ENCODE assay signal across 10 cellular contexts in genomic region chr14:64721899-64722298, GRCh38. TPM values are rescaled to one million over a fixed set of nuclear protein-coding genes. Genes with fewer than 3 reads are reported as not detected.
DNase-seq lines count a peak whose midpoint lies in the region; ATAC-seq and TF ChIP-seq lines count a peak whose summit lies in the region.
"Had no signal": no experiment of that assay in that cellular context is flagged by ENCODE, and none has a peak within 500 bp of the region (broad histone marks: within the 10 kb centered on the region; RNA-seq: fewer than 3 reads in every experiment).

No MANE protein-coding gene starts in this region.

- DNase-seq in activated naive CD4-positive, alpha-beta T cell treated with anti-CD3 and anti-CD28 coated beads, Interleukin-2, amount 10 ng/mL, durations not matched to agents 7 days and 5 days: no peak
- DNase-seq in activated naive CD4-positive, alpha-beta T cell treated with anti-CD3 and anti-CD28 coated beads, Interleukin-2, amount 50 U/mL, for 16 hours: no peak
- DNase-seq in coronary artery (ENCODE audit: low spot score) (no peak), type B pancreatic cell (ENCODE audit: extremely low spot score, unreplicated experiment) (no peak), NCI-H1930 (lab: John Stamatoyannopoulos, UW) (no peak), WTC11 (ENCODE audit: low spot score) (no peak)
- DNase-seq in natural killer cell treated with Interleukin-12 subunit alpha and Interleukin-12 subunit beta and Interleukin-15 and Interleukin-18, amount 100 ng/mL, for 72 hours (ENCODE audit: low spot score): peak; percentile 41
- DNase-seq: H9 had no signal

- H3K4me1 Mint-ChIP-seq in activated naive CD4-positive, alpha-beta T cell treated with anti-CD3 and anti-CD28 coated beads, Interleukin-2, amount 10 ng/mL, durations not matched to agents 7 days and 5 days: peaks cover 94% of the 10 kb centered on the region
- peaks cover 77 to 84% of the 10 kb centered on the region in 2 donors for H3K4me1 Mint-ChIP-seq in natural killer cell treated with Interleukin-12 subunit alpha and Interleukin-12 subunit beta and Interleukin-15 and Interleukin-18, amount 100 ng/mL, for 72 hours (ENCODE audit: low read depth in 2 of 2)
- H3K4me1 Mint-ChIP-seq in type B pancreatic cell (ENCODE audit: unreplicated experiment): peaks cover 77% of the 10 kb centered on the region
- peaks cover 94% of the 10 kb centered on the region for H3K4me1 Mint-ChIP-seq in WTC11

- no peaks in the 10 kb centered on the region for H3K9me3 Mint-ChIP-seq in activated naive CD4-positive, alpha-beta T cell treated with anti-CD3 and anti-CD28 coated beads, Interleukin-2, amount 10 ng/mL, durations not matched to agents 7 days and 5 days
- H3K9me3 Mint-ChIP-seq in natural killer cell treated with Interleukin-12 subunit alpha and Interleukin-12 subunit beta and Interleukin-15 and Interleukin-18, amount 100 ng/mL, for 72 hours: no peaks in the 10 kb centered on the region
- H3K9me3 Mint-ChIP-seq in type B pancreatic cell: peaks cover 5% of the 10 kb centered on the region
- H3K9me3 Mint-ChIP-seq in WTC11: no peaks in the 10 kb centered on the region
- H3K9me3 Mint-ChIP-seq: H9; stimulated activated naive CD8-positive, alpha-beta T cell treated with anti-CD3 and anti-CD28 coated beads, Interleukin-15, Interleukin-2, amounts not matched to agents 100 ng/mL and 50 ng/mL, for 24 hours had no signal

- H3K27me3 Mint-ChIP-seq in activated naive CD4-positive, alpha-beta T cell treated with anti-CD3 and anti-CD28 coated beads, Interleukin-2, amount 10 ng/mL, durations not matched to agents 7 days and 5 days: peaks cover 15% of the 10 kb centered on the region
- H3K27me3 Mint-ChIP-seq in natural killer cell treated with Interleukin-12 subunit alpha and Interleukin-12 subunit beta and Interleukin-15 and Interleukin-18, amount 100 ng/mL, for 72 hours: no peaks in the 10 kb centered on the region
- H3K27me3 Mint-ChIP-seq in type B pancreatic cell: no peaks in the 10 kb centered on the region
- H3K27me3 Mint-ChIP-seq in WTC11 (ENCODE audit: low read depth): no peaks in the 10 kb centered on the region
- H3K27me3 Mint-ChIP-seq: stimulated activated naive CD8-positive, alpha-beta T cell treated with anti-CD3 and anti-CD28 coated beads, Interleukin-15, Interleukin-2, amounts not matched to agents 100 ng/mL and 50 ng/mL, for 24 hours had no signal

- no peak for ATAC-seq in natural killer cell treated with Interleukin-12 subunit alpha and Interleukin-12 subunit beta and Interleukin-15 and Interleukin-18, amount 100 ng/mL, for 72 hours
- no peak for ATAC-seq in WTC11
- ATAC-seq in GM21619 (IDR thresholded peaks at IDR 0.05; ENCODE audit: unreplicated experiment): no peak

- peak overlapping the region; percentile 95 to 96 for H3K27ac ChIP-seq in coronary artery

- H3K4me3 Mint-ChIP-seq in activated naive CD4-positive, alpha-beta T cell treated with anti-CD3 and anti-CD28 coated beads, Interleukin-2, amount 10 ng/mL, durations not matched to agents 7 days and 5 days: no peak overlapping the region
- H3K4me3 Mint-ChIP-seq in natural killer cell treated with Interleukin-12 subunit alpha and Interleukin-12 subunit beta and Interleukin-15 and Interleukin-18, amount 100 ng/mL, for 72 hours: peak overlapping the region; percentile 66
- H3K4me3 Mint-ChIP-seq in type B pancreatic cell (peak overlapping the region; percentile 25), WTC11 (no peak overlapping the region)
- H3K4me3 Mint-ChIP-seq: H9; stimulated activated naive CD8-positive, alpha-beta T cell treated with anti-CD3 and anti-CD28 coated beads, Interleukin-15, Interleukin-2, amounts not matched to agents 100 ng/mL and 50 ng/mL, for 24 hours had no signal

- H3K4me3 ChIP-seq in coronary artery: peak overlapping the region; percentile 61

- H3K36me3 Mint-ChIP-seq in activated naive CD4-positive, alpha-beta T cell treated with anti-CD3 and anti-CD28 coated beads, Interleukin-2, amount 10 ng/mL, durations not matched to agents 7 days and 5 days: peaks cover 43% of the 10 kb centered on the region
- H3K36me3 Mint-ChIP-seq in natural killer cell treated with Interleukin-12 subunit alpha and Interleukin-12 subunit beta and Interleukin-15 and Interleukin-18, amount 100 ng/mL, for 72 hours: no peaks in the 10 kb centered on the region
- H3K36me3 Mint-ChIP-seq in type B pancreatic cell (peaks cover 21% of the 10 kb centered on the region), WTC11 (no peaks in the 10 kb centered on the region)

- POLR2A ChIA-PET in WTC11 (lab: Charles Lee): no interaction called here

- TF ChIP-seq CTCF in coronary artery (IDR thresholded peaks at IDR 0.05) (no peak), type B pancreatic cell (conservative IDR thresholded peaks at IDR 0.05) (no peak), WTC11 (IDR thresholded peaks at IDR 0.05) (no peak)

- CTCF ChIA-PET in activated naive CD4-positive, alpha-beta T cell treated with anti-CD3 and anti-CD28 coated beads, Interleukin-2, amount 10 ng/mL, durations not matched to agents 7 days and 5 days (lab: Charles Lee): no interaction called here
- CTCF ChIA-PET in WTC11 (lab: Charles Lee): interaction anchor here (1.3 to 1.4 kb wide), 2 partner anchors 15 to 43 kb away, joined by 3 to 6 read pairs; no protein-coding TSS in a partner anchor

- peak overlapping the region; percentile 43 for H3K27ac Mint-ChIP-seq in activated naive CD4-positive, alpha-beta T cell treated with anti-CD3 and anti-CD28 coated beads, Interleukin-2, amount 10 ng/mL, durations not matched to agents 7 days and 5 days
- H3K27ac Mint-ChIP-seq in natural killer cell treated with Interleukin-12 subunit alpha and Interleukin-12 subunit beta and Interleukin-15 and Interleukin-18, amount 100 ng/mL, for 72 hours: peak overlapping the region; percentile 80 to 96
- H3K27ac Mint-ChIP-seq in type B pancreatic cell: peak overlapping the region; percentile 18
- H3K27ac Mint-ChIP-seq in WTC11: no peak overlapping the region
- H3K27ac Mint-ChIP-seq: stimulated activated naive CD8-positive, alpha-beta T cell treated with anti-CD3 and anti-CD28 coated beads, Interleukin-15, Interleukin-2, amounts not matched to agents 100 ng/mL and 50 ng/mL, for 24 hours had no signal

TF ChIP-seq in WTC11, 78 proteins besides CTCF, POLR2A, EP300 and RAD21 (continues in another document):
- no peak for TF ChIP-seq ZBTB21 (CRISPR knock-in tag; IDR thresholded peaks at IDR 0.05; ENCODE audit: borderline replicate concordance)
- no peak for TF ChIP-seq ELF4 (CRISPR knock-in tag; IDR thresholded peaks at IDR 0.05; ENCODE audit: low read depth)
- TF ChIP-seq ZNF423 (CRISPR knock-in tag; IDR thresholded peaks at IDR 0.05): no peak
- TF ChIP-seq E2F4 (CRISPR knock-in tag; IDR thresholded peaks at IDR 0.05; ENCODE audit: borderline replicate concordance, low read depth): no peak
- TF ChIP-seq ATF1 (CRISPR knock-in tag; IDR thresholded peaks at IDR 0.05): no peak
- TF ChIP-seq, protein P1, sequence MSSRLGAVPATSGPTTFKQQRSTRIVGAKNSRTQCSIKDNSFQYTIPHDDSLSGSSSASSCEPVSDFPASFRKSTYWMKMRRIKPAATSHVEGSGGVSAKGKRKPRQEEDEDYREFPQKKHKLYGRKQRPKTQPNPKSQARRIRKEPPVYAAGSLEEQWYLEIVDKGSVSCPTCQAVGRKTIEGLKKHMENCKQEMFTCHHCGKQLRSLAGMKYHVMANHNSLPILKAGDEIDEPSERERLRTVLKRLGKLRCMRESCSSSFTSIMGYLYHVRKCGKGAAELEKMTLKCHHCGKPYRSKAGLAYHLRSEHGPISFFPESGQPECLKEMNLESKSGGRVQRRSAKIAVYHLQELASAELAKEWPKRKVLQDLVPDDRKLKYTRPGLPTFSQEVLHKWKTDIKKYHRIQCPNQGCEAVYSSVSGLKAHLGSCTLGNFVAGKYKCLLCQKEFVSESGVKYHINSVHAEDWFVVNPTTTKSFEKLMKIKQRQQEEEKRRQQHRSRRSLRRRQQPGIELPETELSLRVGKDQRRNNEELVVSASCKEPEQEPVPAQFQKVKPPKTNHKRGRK (CRISPR knock-in tag; IDR thresholded peaks at IDR 0.05; ENCODE audit: borderline replicate concordance): no peak
- no peak for TF ChIP-seq SMAD4 (CRISPR knock-in tag; IDR thresholded peaks at IDR 0.05)
- TF ChIP-seq NFE2L1 (CRISPR knock-in tag; IDR thresholded peaks at IDR 0.05): no peak
- TF ChIP-seq, protein P2, sequence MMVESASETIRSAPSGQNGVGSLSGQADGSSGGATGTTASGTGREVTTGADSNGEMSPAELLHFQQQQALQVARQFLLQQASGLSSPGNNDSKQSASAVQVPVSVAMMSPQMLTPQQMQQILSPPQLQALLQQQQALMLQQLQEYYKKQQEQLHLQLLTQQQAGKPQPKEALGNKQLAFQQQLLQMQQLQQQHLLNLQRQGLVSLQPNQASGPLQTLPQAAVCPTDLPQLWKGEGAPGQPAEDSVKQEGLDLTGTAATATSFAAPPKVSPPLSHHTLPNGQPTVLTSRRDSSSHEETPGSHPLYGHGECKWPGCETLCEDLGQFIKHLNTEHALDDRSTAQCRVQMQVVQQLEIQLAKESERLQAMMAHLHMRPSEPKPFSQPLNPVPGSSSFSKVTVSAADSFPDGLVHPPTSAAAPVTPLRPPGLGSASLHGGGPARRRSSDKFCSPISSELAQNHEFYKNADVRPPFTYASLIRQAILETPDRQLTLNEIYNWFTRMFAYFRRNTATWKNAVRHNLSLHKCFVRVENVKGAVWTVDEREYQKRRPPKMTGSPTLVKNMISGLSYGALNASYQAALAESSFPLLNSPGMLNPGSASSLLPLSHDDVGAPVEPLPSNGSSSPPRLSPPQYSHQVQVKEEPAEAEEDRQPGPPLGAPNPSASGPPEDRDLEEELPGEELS (CRISPR knock-in tag; IDR thresholded peaks at IDR 0.05): no peak
- TF ChIP-seq SMAD3 (CRISPR knock-in tag; IDR thresholded peaks at IDR 0.05; ENCODE audit: borderline replicate concordance): no peak

RNA-seq across cellular contexts. Expression of gene PLEKHG3, which starts 17.7 kb away (rescaled TPM):
- total RNA-seq in natural killer cell treated with Interleukin-12 subunit alpha and Interleukin-12 subunit beta and Interleukin-15 and Interleukin-18, amount 100 ng/mL, for 72 hours: 10 to 100 TPM; 17.1 to 30.3 TPM
- 64.7 and 83.9 TPM in 2 replicates for total RNA-seq in type B pancreatic cell (ENCODE audit: low replicate concordance)
- total RNA-seq in WTC11 (2021): 70.6 to 75.3 TPM (median 71.8 TPM) in 3 replicates

Comparison
In these comparisons a context has a peak if more than half of its experiments do, and no peak if none do; other contexts are left out.
1. H3K4me3 Mint-ChIP-seq: peak in natural killer cell treated with Interleukin-12 subunit alpha and Interleukin-12 subunit beta and Interleukin-15 and Interleukin-18, amount 100 ng/mL, for 72 hours (single experiment) and type B pancreatic cell (single experiment); none in activated naive CD4-positive, alpha-beta T cell treated with anti-CD3 and anti-CD28 coated beads, Interleukin-2, amount 10 ng/mL, durations not matched to agents 7 days and 5 days (single experiment) and WTC11 (single experiment).